In the genomic region with DNA sequence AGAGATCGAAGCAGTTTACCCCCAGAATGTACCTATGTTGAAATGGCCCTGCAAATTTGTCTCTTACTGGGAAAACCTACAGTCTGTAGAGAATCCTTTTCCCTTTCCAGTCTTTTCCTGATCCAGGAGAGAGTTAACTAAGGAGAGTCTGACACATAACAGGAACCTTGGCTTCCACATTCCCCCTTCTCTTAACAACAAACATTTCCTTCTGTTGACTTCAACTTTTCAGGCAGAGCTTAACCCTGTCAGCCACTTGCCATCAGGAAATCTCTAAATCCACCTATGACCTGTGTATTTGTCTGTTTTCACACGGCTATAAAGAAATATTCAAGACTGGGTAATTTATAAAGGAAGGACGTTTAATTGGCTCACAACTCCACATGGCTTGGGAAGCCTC, we compare ENCODE assay signal across 1 cellular context.
TF ChIP-seq lines count a peak whose summit lies in the region.

No MANE protein-coding gene starts in this region.

TF ChIP-seq in GM23338, 12 proteins besides CTCF, POLR2A, EP300 and RAD21 (continued from another document):
- TF ChIP-seq, protein P1, sequence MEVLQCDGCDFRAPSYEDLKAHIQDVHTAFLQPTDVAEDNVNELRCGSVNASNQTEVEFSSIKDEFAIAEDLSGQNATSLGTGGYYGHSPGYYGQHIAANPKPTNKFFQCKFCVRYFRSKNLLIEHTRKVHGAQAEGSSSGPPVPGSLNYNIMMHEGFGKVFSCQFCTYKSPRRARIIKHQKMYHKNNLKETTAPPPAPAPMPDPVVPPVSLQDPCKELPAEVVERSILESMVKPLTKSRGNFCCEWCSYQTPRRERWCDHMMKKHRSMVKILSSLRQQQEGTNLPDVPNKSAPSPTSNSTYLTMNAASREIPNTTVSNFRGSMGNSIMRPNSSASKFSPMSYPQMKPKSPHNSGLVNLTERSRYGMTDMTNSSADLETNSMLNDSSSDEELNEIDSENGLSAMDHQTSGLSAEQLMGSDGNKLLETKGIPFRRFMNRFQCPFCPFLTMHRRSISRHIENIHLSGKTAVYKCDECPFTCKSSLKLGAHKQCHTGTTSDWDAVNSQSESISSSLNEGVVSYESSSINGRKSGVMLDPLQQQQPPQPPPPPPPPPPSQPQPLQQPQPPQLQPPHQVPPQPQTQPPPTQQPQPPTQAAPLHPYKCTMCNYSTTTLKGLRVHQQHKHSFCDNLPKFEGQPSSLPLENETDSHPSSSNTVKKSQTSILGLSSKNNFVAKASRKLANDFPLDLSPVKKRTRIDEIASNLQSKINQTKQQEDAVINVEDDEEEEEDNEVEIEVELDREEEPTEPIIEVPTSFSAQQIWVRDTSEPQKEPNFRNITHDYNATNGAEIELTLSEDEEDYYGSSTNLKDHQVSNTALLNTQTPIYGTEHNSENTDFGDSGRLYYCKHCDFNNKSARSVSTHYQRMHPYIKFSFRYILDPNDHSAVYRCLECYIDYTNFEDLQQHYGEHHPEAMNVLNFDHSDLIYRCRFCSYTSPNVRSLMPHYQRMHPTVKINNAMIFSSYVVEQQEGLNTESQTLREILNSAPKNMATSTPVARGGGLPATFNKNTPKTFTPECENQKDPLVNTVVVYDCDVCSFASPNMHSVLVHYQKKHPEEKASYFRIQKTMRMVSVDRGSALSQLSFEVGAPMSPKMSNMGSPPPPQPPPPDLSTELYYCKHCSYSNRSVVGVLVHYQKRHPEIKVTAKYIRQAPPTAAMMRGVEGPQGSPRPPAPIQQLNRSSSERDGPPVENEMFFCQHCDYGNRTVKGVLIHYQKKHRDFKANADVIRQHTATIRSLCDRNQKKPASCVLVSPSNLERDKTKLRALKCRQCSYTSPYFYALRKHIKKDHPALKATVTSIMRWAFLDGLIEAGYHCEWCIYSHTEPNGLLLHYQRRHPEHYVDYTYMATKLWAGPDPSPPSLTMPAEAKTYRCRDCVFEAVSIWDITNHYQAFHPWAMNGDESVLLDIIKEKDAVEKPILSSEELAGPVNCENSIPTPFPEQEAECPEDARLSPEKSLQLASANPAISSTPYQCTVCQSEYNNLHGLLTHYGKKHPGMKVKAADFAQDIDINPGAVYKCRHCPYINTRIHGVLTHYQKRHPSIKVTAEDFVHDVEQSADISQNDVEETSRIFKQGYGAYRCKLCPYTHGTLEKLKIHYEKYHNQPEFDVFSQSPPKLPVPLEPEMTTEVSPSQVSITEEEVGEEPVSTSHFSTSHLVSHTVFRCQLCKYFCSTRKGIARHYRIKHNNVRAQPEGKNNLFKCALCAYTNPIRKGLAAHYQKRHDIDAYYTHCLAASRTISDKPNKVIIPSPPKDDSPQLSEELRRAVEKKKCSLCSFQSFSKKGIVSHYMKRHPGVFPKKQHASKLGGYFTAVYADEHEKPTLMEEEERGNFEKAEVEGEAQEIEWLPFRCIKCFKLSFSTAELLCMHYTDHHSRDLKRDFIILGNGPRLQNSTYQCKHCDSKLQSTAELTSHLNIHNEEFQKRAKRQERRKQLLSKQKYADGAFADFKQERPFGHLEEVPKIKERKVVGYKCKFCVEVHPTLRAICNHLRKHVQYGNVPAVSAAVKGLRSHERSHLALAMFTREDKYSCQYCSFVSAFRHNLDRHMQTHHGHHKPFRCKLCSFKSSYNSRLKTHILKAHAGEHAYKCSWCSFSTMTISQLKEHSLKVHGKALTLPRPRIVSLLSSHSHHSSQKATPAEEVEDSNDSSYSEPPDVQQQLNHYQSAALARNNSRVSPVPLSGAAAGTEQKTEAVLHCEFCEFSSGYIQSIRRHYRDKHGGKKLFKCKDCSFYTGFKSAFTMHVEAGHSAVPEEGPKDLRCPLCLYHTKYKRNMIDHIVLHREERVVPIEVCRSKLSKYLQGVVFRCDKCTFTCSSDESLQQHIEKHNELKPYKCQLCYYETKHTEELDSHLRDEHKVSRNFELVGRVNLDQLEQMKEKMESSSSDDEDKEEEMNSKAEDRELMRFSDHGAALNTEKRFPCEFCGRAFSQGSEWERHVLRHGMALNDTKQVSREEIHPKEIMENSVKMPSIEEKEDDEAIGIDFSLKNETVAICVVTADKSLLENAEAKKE (CRISPR knock-in tag; IDR thresholded peaks at IDR 0.05) = no peak
- no peak for TF ChIP-seq POLR2AphosphoS5 (IDR thresholded peaks at IDR 0.05; ENCODE audit: low read depth)
- TF ChIP-seq, protein P2, sequence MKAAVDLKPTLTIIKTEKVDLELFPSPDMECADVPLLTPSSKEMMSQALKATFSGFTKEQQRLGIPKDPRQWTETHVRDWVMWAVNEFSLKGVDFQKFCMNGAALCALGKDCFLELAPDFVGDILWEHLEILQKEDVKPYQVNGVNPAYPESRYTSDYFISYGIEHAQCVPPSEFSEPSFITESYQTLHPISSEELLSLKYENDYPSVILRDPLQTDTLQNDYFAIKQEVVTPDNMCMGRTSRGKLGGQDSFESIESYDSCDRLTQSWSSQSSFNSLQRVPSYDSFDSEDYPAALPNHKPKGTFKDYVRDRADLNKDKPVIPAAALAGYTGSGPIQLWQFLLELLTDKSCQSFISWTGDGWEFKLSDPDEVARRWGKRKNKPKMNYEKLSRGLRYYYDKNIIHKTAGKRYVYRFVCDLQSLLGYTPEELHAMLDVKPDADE (IDR thresholded peaks at IDR 0.05) = no peak
- TF ChIP-seq ZNF114 (CRISPR knock-in tag; IDR thresholded peaks at IDR 0.05) = no peak
- TF ChIP-seq STAT1 (IDR thresholded peaks at IDR 0.05; ENCODE audit: unreplicated experiment) = no peak
- TF ChIP-seq CREB1 (CRISPR knock-in tag; IDR thresholded peaks at IDR 0.05; ENCODE audit: low read depth) = no peak
- TF ChIP-seq JUNB (IDR thresholded peaks at IDR 0.05; ENCODE audit: unreplicated experiment) = no peak
- TF ChIP-seq NANOG (IDR thresholded peaks at IDR 0.05; ENCODE audit: borderline replicate concordance) = no peak
- TF ChIP-seq, protein P3, sequence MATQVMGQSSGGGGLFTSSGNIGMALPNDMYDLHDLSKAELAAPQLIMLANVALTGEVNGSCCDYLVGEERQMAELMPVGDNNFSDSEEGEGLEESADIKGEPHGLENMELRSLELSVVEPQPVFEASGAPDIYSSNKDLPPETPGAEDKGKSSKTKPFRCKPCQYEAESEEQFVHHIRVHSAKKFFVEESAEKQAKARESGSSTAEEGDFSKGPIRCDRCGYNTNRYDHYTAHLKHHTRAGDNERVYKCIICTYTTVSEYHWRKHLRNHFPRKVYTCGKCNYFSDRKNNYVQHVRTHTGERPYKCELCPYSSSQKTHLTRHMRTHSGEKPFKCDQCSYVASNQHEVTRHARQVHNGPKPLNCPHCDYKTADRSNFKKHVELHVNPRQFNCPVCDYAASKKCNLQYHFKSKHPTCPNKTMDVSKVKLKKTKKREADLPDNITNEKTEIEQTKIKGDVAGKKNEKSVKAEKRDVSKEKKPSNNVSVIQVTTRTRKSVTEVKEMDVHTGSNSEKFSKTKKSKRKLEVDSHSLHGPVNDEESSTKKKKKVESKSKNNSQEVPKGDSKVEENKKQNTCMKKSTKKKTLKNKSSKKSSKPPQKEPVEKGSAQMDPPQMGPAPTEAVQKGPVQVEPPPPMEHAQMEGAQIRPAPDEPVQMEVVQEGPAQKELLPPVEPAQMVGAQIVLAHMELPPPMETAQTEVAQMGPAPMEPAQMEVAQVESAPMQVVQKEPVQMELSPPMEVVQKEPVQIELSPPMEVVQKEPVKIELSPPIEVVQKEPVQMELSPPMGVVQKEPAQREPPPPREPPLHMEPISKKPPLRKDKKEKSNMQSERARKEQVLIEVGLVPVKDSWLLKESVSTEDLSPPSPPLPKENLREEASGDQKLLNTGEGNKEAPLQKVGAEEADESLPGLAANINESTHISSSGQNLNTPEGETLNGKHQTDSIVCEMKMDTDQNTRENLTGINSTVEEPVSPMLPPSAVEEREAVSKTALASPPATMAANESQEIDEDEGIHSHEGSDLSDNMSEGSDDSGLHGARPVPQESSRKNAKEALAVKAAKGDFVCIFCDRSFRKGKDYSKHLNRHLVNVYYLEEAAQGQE (IDR thresholded peaks at IDR 0.05; ENCODE audit: unreplicated experiment) = no peak
- TF ChIP-seq ZNF331 (CRISPR knock-in tag; IDR thresholded peaks at IDR 0.05; ENCODE audit: low read depth) = no peak
TF ChIP-seq in GM23338: peak in this region for 0.
